In the genomic region with DNA sequence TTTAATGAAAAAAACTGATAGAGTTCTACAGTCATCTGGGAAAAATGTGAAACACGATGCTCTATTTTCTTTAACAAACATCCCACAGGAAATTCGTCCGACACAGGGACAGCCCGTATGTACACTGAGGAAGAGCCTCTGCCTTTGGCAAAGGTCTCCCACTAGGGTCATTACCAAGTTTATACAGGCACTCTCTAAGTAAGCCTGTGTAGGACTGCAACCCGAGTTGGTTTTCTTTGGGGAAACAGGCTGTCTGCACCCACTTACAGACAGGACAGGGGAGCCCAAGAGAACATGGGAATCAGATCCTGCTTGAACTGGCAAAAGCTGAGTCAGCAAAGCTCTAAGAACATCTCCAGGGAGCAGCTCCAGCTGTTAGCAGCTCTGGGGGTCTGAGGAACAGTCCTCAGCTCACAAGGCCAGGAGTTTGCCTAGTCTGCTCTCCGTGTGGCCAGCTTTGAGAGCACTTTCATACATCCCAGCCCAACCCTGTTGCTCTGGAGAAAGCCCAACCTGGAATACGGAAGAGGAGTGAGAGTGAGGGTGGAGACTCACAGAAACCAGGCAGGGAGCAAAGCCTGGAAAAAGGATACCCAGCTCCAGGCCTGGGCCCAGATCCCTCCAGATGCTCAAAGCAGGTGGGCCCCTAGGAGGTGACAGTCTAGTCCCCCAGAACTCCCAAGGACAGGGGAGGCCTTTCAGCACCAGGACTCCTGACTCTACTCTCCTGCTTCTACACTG, we compare ENCODE assay signal across 8 cellular contexts. TPM values are rescaled to one million over a fixed set of nuclear protein-coding genes. Genes with fewer than 3 reads are reported as not detected.
DNase-seq lines count a peak whose midpoint lies in the region; ATAC-seq, FAIRE-seq and TF ChIP-seq lines count a peak whose summit lies in the region.

No MANE protein-coding gene starts in this region.

- TF ChIP-seq POLR2A in GM12892 (IDR thresholded peaks at IDR 0.05; ENCODE audit: low read depth, low read length): no peak

- CTCF ChIA-PET in CD8-positive, alpha-beta memory T cell (lab: Charles Lee): interaction anchor here (1.0 to 2.9 kb wide), 7 partner anchors 14 to 116 kb away, joined by 3 to 8 read pairs (median 3); no protein-coding TSS in a partner anchor
- CTCF ChIA-PET in activated CD8-positive, alpha-beta T cell treated with anti-CD3 and anti-CD28 coated beads, Interleukin-2, amount 10 ng/mL, durations not matched to agents 7 days and 5 days (lab: Charles Lee): interaction anchor here (0.7 to 15.5 kb wide), 5 partner anchors 14 to 41 kb away, joined by 3 to 305 read pairs (median 9); no protein-coding TSS in a partner anchor

- H3K27me3 ChIP-seq in CD8-positive, alpha-beta memory T cell (ENCODE audit: insufficient read depth, low read length, poor library complexity, severe bottlenecking): no peaks in the 10 kb centered on the region
- H3K27me3 ChIP-seq in HUES6 (ENCODE audit: control insufficient read depth, insufficient read depth, low read length): no peaks in the 10 kb centered on the region

- H3K9me3 ChIP-seq in CD8-positive, alpha-beta memory T cell (ENCODE audit: low read length): no peaks in the 10 kb centered on the region
- no peaks in the 10 kb centered on the region for H3K9me3 ChIP-seq in HUES6 (ENCODE audit: control insufficient read depth, insufficient read depth, low read depth, low read length)

- H3K4me1 Mint-ChIP-seq in CD8-positive, alpha-beta memory T cell: peaks cover 54 to 69% (median 56%) of the 10 kb centered on the region in 3 donors
- peaks cover 58% of the 10 kb centered on the region for H3K4me1 Mint-ChIP-seq in activated CD8-positive, alpha-beta T cell treated with anti-CD3 and anti-CD28 coated beads, Interleukin-2, amount 10 ng/mL, durations not matched to agents 7 days and 5 days (ENCODE audit: low read depth)
- peaks cover 61% of the 10 kb centered on the region for H3K4me1 Mint-ChIP-seq in osteocyte (ENCODE audit: unreplicated experiment)

- H3K9ac ChIP-seq in HUES6 (ENCODE audit: low read length): peak overlapping the region; percentile 44

- H3K36me3 ChIP-seq in CD8-positive, alpha-beta memory T cell (ENCODE audit: insufficient read depth, low read length): no peaks in the 10 kb centered on the region
- H3K36me3 ChIP-seq in HUES6 (ENCODE audit: control insufficient read depth, insufficient read depth, low read length): no peaks in the 10 kb centered on the region

- H3K27ac ChIP-seq in CD8-positive, alpha-beta memory T cell (ENCODE audit: low read depth, low read length): no peak overlapping the region
- no peak overlapping the region for H3K27ac ChIP-seq in HUES6 (ENCODE audit: low read depth, low read length)

- POLR2A ChIA-PET in CD8-positive, alpha-beta memory T cell (lab: Charles Lee): interaction anchor here (1.1 to 1.3 kb wide), 2 partner anchors 26 to 41 kb away, joined by 4 to 7 read pairs; no protein-coding TSS in a partner anchor
- POLR2A ChIA-PET in activated CD8-positive, alpha-beta T cell treated with anti-CD3 and anti-CD28 coated beads, Interleukin-2, amount 10 ng/mL, durations not matched to agents 7 days and 5 days (lab: Charles Lee): interaction anchor here (0.7 to 1.5 kb wide), 5 partner anchors 10 to 55 kb away, joined by 3 to 5 read pairs (median 4); no protein-coding TSS in a partner anchor

- peak overlapping the region; percentile 95 to 100 (median 99) for H3K4me3 Mint-ChIP-seq in CD8-positive, alpha-beta memory T cell
- H3K4me3 Mint-ChIP-seq in activated CD8-positive, alpha-beta T cell treated with anti-CD3 and anti-CD28 coated beads, Interleukin-2, amount 10 ng/mL, durations not matched to agents 7 days and 5 days: peak overlapping the region; percentile 100
- peak overlapping the region; percentile 88 for H3K4me3 Mint-ChIP-seq in osteocyte (ENCODE audit: unreplicated experiment)

- no peaks in the 10 kb centered on the region for H3K9me3 Mint-ChIP-seq in CD8-positive, alpha-beta memory T cell
- no peaks in the 10 kb centered on the region for H3K9me3 Mint-ChIP-seq in activated CD8-positive, alpha-beta T cell treated with anti-CD3 and anti-CD28 coated beads, Interleukin-2, amount 10 ng/mL, durations not matched to agents 7 days and 5 days (ENCODE audit: insufficient read depth)
- no peaks in the 10 kb centered on the region for H3K9me3 Mint-ChIP-seq in osteocyte (ENCODE audit: unreplicated experiment)

- ATAC-seq in activated CD8-positive, alpha-beta T cell treated with anti-CD3 and anti-CD28 coated beads, Interleukin-2, amount 10 ng/mL, durations not matched to agents 7 days and 5 days: no peak
- no peak for ATAC-seq in HG03565 (IDR thresholded peaks at IDR 0.05; ENCODE audit: unreplicated experiment)

- no peak for TF ChIP-seq CTCF in osteocyte (IDR thresholded peaks at IDR 0.05)

- H3K4me3 ChIP-seq in CD8-positive, alpha-beta memory T cell (ENCODE audit: low read length): peak overlapping the region; percentile 79
- peak overlapping the region; percentile 37 for H3K4me3 ChIP-seq in HUES6 (ENCODE audit: low read depth, low read length)

- peaks cover 48% of the 10 kb centered on the region for H3K4me1 ChIP-seq in CD8-positive, alpha-beta memory T cell (ENCODE audit: insufficient read depth, low read length)
- H3K4me1 ChIP-seq in HUES6 (ENCODE audit: control insufficient read depth, insufficient read depth, low read length): peaks cover 18% of the 10 kb centered on the region

- DNase-seq in CD8-positive, alpha-beta memory T cell: peak in 1 of 5 donors; percentile 43
- DNase-seq in activated CD8-positive, alpha-beta T cell treated with anti-CD3 and anti-CD28 coated beads, Interleukin-2, amount 10 ng/mL, durations not matched to agents 7 days and 5 days: no peak
- DNase-seq in glomerular visceral epithelial cell (ENCODE audit: extremely low spot score) (peak; percentile 74), osteocyte (ENCODE audit: extremely low spot score, unreplicated experiment) (peak; percentile 89), CD1c-positive myeloid dendritic cell (ENCODE audit: extremely low spot score) (no peak), GM12892 (ENCODE audit: insufficient read length) (no peak)

- no peak for FAIRE-seq in GM12892 (lab: Jason Lieb, UNC)

- H3K36me3 Mint-ChIP-seq in CD8-positive, alpha-beta memory T cell: peaks cover 0 to 21% (median 5%) of the 10 kb centered on the region in 3 donors
- peaks cover 43% of the 10 kb centered on the region for H3K36me3 Mint-ChIP-seq in activated CD8-positive, alpha-beta T cell treated with anti-CD3 and anti-CD28 coated beads, Interleukin-2, amount 10 ng/mL, durations not matched to agents 7 days and 5 days (ENCODE audit: low read depth)
- H3K36me3 Mint-ChIP-seq in osteocyte (ENCODE audit: unreplicated experiment): peaks cover 2% of the 10 kb centered on the region

- H3K27ac Mint-ChIP-seq in CD8-positive, alpha-beta memory T cell: peak overlapping the region; percentile 80 to 99 (median 97)
- H3K27ac Mint-ChIP-seq in activated CD8-positive, alpha-beta T cell treated with anti-CD3 and anti-CD28 coated beads, Interleukin-2, amount 10 ng/mL, durations not matched to agents 7 days and 5 days: peak overlapping the region; percentile 74
- H3K27ac Mint-ChIP-seq in osteocyte (ENCODE audit: unreplicated experiment): peak overlapping the region; percentile 97

- H3K27me3 Mint-ChIP-seq in CD8-positive, alpha-beta memory T cell: no peaks in the 10 kb centered on the region
- no peaks in the 10 kb centered on the region for H3K27me3 Mint-ChIP-seq in activated CD8-positive, alpha-beta T cell treated with anti-CD3 and anti-CD28 coated beads, Interleukin-2, amount 10 ng/mL, durations not matched to agents 7 days and 5 days (ENCODE audit: low read depth)
- H3K27me3 Mint-ChIP-seq in osteocyte (ENCODE audit: unreplicated experiment): no peaks in the 10 kb centered on the region

RNA-seq across cellular contexts. Expression of gene TBC1D2B, which starts 1.9 kb away (rescaled TPM):
- 10 to 100 TPM; 40.1 to 41.1 TPM for total RNA-seq in CD8-positive, alpha-beta memory T cell
- 26.4 TPM for polyA plus RNA-seq in CD8-positive, alpha-beta memory T cell
- total RNA-seq in activated CD8-positive, alpha-beta T cell treated with anti-CD3 and anti-CD28 coated beads, Interleukin-2, amount 10 ng/mL, durations not matched to agents 7 days and 5 days: 100 to 1,000 TPM; 109 to 119 TPM
- total RNA-seq in osteocyte: 65.5 and 69.3 TPM in 2 replicates
- polyA plus RNA-seq in GM12892 (2012; ENCODE audit: missing spikeins): 17.2 TPM

RNA-seq across cellular contexts. Expression of gene SH2D7, which starts 16.7 kb away (rescaled TPM):
- not detected for total RNA-seq in CD8-positive, alpha-beta memory T cell
- polyA plus RNA-seq in CD8-positive, alpha-beta memory T cell: not detected
- under 1 TPM; 0.29 to 0.31 TPM for total RNA-seq in activated CD8-positive, alpha-beta T cell treated with anti-CD3 and anti-CD28 coated beads, Interleukin-2, amount 10 ng/mL, durations not matched to agents 7 days and 5 days
- total RNA-seq in osteocyte: not detected in 2 replicates
- polyA plus RNA-seq in GM12892 (2012; ENCODE audit: missing spikeins): not detected

RNA-seq across cellular contexts. Expression of gene CIB2, which starts 55.6 kb away (rescaled TPM):
- 1 to 10 TPM; 2.1 to 2.3 TPM for total RNA-seq in CD8-positive, alpha-beta memory T cell
- polyA plus RNA-seq in CD8-positive, alpha-beta memory T cell: 2.0 TPM
- total RNA-seq in activated CD8-positive, alpha-beta T cell treated with anti-CD3 and anti-CD28 coated beads, Interleukin-2, amount 10 ng/mL, durations not matched to agents 7 days and 5 days: 1 to 10 TPM; 1.4 to 2.2 TPM
- total RNA-seq in osteocyte: 7.6 and 9.6 TPM in 2 replicates
- 2.7 TPM for polyA plus RNA-seq in GM12892 (2012; ENCODE audit: missing spikeins)

Comparison
In these comparisons a context has a peak if more than half of its experiments do, and no peak if none do; other contexts are left out.
1. DNase-seq: peak in glomerular visceral epithelial cell (single experiment) and osteocyte (single experiment); none in activated CD8-positive, alpha-beta T cell treated with anti-CD3 and anti-CD28 coated beads, Interleukin-2, amount 10 ng/mL, durations not matched to agents 7 days and 5 days (single experiment), CD1c-positive myeloid dendritic cell (single experiment) and GM12892 (single experiment).
2. Peak in every context shown above with its lines, with median percentiles within 50 percentile points of each other: H3K27ac Mint-ChIP-seq and H3K4me3 Mint-ChIP-seq.